Comparison of ENCODE assay signal across 9 cellular contexts in genomic region chr2:177393824-177394614, GRCh38. TPM values are rescaled to one million over a fixed set of nuclear protein-coding genes. Genes with fewer than 3 reads are reported as not detected.
A peak's percentile ranks its signal among the peaks of the same experiment; 100 is the strongest.
DNase-seq lines count a peak whose midpoint lies in the region; ATAC-seq and TF ChIP-seq lines count a peak whose summit lies in the region.
"Had no signal": no experiment of that assay in that cellular context is flagged by ENCODE, and none has a peak within 500 bp of the region (broad histone marks: within the 10 kb centered on the region; RNA-seq: fewer than 3 reads in every experiment).

No MANE protein-coding gene starts in this region.

- H3K27me3 ChIP-seq in PC-9 (ENCODE audit: insufficient read depth, low read depth) (no peaks in the 10 kb centered on the region), psoas muscle (ENCODE audit: insufficient read depth in 3 of 3, low read length in 2 of 3) (no peaks in the 10 kb centered on the region)

- CTCF ChIA-PET in PC-9 (lab: Charles Lee), result interaction anchor here (0.6 to 1.0 kb wide), 6 partner anchors 22 to 1394 kb away, joined by 3 to 11 read pairs (median 3); no protein-coding TSS in a partner anchor

- H2AFZ ChIP-seq in PC-9, result no peak overlapping the region

- TF ChIP-seq CTCF in GM12865 (IDR thresholded peaks at IDR 0.05; ENCODE audit: insufficient read depth, low read depth, low read length, missing control alignments) (no peak), PC-9 (conservative IDR thresholded peaks at IDR 0.05) (no peak), epithelial cell of proximal tubule (conservative IDR thresholded peaks at IDR 0.05; ENCODE audit: low read depth, low read length) (no peak), psoas muscle (IDR thresholded peaks at IDR 0.05) (no peak)

- H3K4me2 ChIP-seq in PC-9, result peak overlapping the region; percentile 91

- H3K79me2 ChIP-seq in PC-9 (ENCODE audit: low read depth), result peaks cover 73% of the 10 kb centered on the region

- H3K9me3 ChIP-seq in PC-9 (ENCODE audit: insufficient read depth, low read depth) (no peaks in the 10 kb centered on the region), psoas muscle (no peaks in the 10 kb centered on the region)
- H3K9me3 ChIP-seq: prostate gland had no signal

- H3K36me3 ChIP-seq in PC-9 (ENCODE audit: low read depth), result peaks cover 6% of the 10 kb centered on the region; the same call in 1 of the 2 replicates
- no peaks in the 10 kb centered on the region for H3K36me3 ChIP-seq in psoas muscle (ENCODE audit: insufficient read depth in 1 of 2, low read depth in 1 of 2)
- H3K36me3 ChIP-seq: prostate gland had no signal

- H3F3A ChIP-seq in PC-9 (ENCODE audit: insufficient read depth, low read depth), result peaks cover 28% of the 10 kb centered on the region

- H3K4me1 ChIP-seq in PC-9 (replicated peaks; ENCODE audit: insufficient read depth) (peaks cover 67% of the 10 kb centered on the region), psoas muscle (peaks cover 52% of the 10 kb centered on the region)

- no TSS peak for BruUV-seq in PC-9 (replicated peaks; lab: Mats Ljungman, UMichigan)

- H3K4me3 ChIP-seq in GM12865 (ENCODE audit: low read depth, low read length) (peak overlapping the region; percentile 100), PC-9 (peak overlapping the region; percentile 94), epithelial cell of proximal tubule (ENCODE audit: low read depth, low read length) (peak overlapping the region; percentile 88), psoas muscle (peak overlapping the region; percentile 93)

- ATAC-seq in psoas muscle (no peak), GM21447 (IDR thresholded peaks at IDR 0.05; ENCODE audit: unreplicated experiment) (no peak), GM18909 (IDR thresholded peaks at IDR 0.05; ENCODE audit: poor library complexity, unreplicated experiment) (no peak)

- DNase-seq in GM12865 (ENCODE audit: low read depth) (no peak), PC-9 (no peak), epithelial cell of proximal tubule (ENCODE audit: low read depth) (no peak), psoas muscle (no peak), NCI-H1105 treated with DMSO at 0.1 percent for 48 hours (lab: John Stamatoyannopoulos, UW) (no peak), NCI-H510A treated with DMSO at 0.1 percent for 48 hours (lab: John Stamatoyannopoulos, UW) (no peak)

- H3K27ac ChIP-seq in PC-9, result peak overlapping the region; percentile 62
- H3K27ac ChIP-seq in psoas muscle, result peak overlapping the region; percentile 86
- H3K27ac ChIP-seq: prostate gland had no signal

- intact Hi-C loops in PC-9 (cut with micrococcal nuclease; ENCODE audit: unreplicated experiment), result loop anchor here (2.0 to 10.0 kb wide), 2 partner anchors 229 to 829 kb away; no protein-coding TSS in a partner anchor
- intact Hi-C loops in psoas muscle (cut with DNase I), result no loop called here

- POLR2A ChIA-PET in PC-9 (lab: Charles Lee; ENCODE audit: unreplicated experiment), result interaction anchor here (0.6 kb wide), 1 partner anchor 126 kb away, joined by 3 read pairs; no protein-coding TSS in a partner anchor

- 70 to 76% (median 73%) methylated on average over 8 of the region's 8 CpGs for WGBS in psoas muscle, 3 donors

- no peaks in the 10 kb centered on the region for H4K20me1 ChIP-seq in PC-9 (ENCODE audit: insufficient read depth)

- no peaks in the 10 kb centered on the region for H3K9me2 ChIP-seq in PC-9 (ENCODE audit: insufficient read depth)

RNA-seq across cellular contexts. Expression of gene AGPS, which starts 1.4 kb away (rescaled TPM):
- total RNA-seq in PC-9 (2021) (101 and 107 TPM in 2 replicates), epithelial cell of proximal tubule (36.8 and 38.7 TPM in 2 replicates), psoas muscle (10 to 100 TPM; 26.6 to 32.2 (median 28.7) TPM)
- polyA plus RNA-seq in psoas muscle, result 10 to 100 TPM in 2 of 3 donors, 1 to 10 TPM in 1; 7.8 to 24.4 (median 12.6) TPM
